Comparison of ENCODE assay signal across 12 cellular contexts in the genomic region with DNA sequence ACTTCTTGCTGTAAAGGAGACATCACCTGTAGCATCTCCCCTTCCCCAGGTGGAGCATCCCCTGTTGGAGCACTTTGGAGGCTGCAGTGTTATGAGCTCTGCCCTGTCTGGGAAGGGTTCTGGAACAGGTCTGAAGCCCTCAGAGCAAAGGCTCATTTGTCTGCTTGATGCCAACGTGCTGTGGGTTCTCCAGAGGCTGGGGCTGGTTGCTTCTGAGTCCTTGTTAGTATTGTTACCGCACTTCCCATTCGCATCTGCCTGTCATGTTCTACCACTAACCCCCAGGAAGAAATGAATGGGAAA.
"Had no signal": no experiment of that assay in that cellular context is flagged by ENCODE, and none has a peak within 500 bp of the region (broad histone marks: within the 10 kb centered on the region; RNA-seq: fewer than 3 reads in every experiment).

No MANE protein-coding gene starts in this region.

- H3K36me3 ChIP-seq: colonic mucosa, tibial nerve had no signal

- H3K27ac Mint-ChIP-seq: activated CD4-positive, alpha-beta memory T cell treated with anti-CD3 and anti-CD28 coated beads, Interleukin-2, amount 10 ng/mL, durations not matched to agents 7 days and 5 days had no signal

- DNase-seq: activated CD4-positive, alpha-beta memory T cell treated with anti-CD3 and anti-CD28 coated beads, Interleukin-2, amount 10 ng/mL, durations not matched to agents 7 days and 5 days; activated CD4-positive, alpha-beta T cell treated with anti-CD3 and anti-CD28 coated beads for 1 hour; activated naive CD4-positive, alpha-beta T cell; caudate nucleus; colonic mucosa; head of caudate nucleus; stimulated activated CD4-positive, alpha-beta T cell treated with anti-CD3 and anti-CD28 coated beads, Interleukin-15, amount 100 ng/mL, for 24 hours; T-helper 2 cell had no signal

- H3K4me3 Mint-ChIP-seq: activated CD4-positive, alpha-beta memory T cell treated with anti-CD3 and anti-CD28 coated beads, Interleukin-2, amount 10 ng/mL, durations not matched to agents 7 days and 5 days had no signal

- H3K9me3 ChIP-seq: colonic mucosa had no signal

- H3K27ac ChIP-seq: colonic mucosa, foreskin keratinocyte, tibial nerve had no signal

- FAIRE-seq: islet of Langerhans had no signal

- ATAC-seq: foreskin keratinocyte, left lobe of liver had no signal

- H3K27me3 ChIP-seq: colonic mucosa, foreskin keratinocyte, tibial nerve had no signal

- H3K27me3 Mint-ChIP-seq: activated CD4-positive, alpha-beta memory T cell treated with anti-CD3 and anti-CD28 coated beads, Interleukin-2, amount 10 ng/mL, durations not matched to agents 7 days and 5 days had no signal

- H3K4me3 ChIP-seq: colonic mucosa, tibial nerve had no signal

- H3K4me1 ChIP-seq: colonic mucosa, tibial nerve had no signal
